15 cellular contexts compared by ENCODE assay signal in the genomic region with DNA sequence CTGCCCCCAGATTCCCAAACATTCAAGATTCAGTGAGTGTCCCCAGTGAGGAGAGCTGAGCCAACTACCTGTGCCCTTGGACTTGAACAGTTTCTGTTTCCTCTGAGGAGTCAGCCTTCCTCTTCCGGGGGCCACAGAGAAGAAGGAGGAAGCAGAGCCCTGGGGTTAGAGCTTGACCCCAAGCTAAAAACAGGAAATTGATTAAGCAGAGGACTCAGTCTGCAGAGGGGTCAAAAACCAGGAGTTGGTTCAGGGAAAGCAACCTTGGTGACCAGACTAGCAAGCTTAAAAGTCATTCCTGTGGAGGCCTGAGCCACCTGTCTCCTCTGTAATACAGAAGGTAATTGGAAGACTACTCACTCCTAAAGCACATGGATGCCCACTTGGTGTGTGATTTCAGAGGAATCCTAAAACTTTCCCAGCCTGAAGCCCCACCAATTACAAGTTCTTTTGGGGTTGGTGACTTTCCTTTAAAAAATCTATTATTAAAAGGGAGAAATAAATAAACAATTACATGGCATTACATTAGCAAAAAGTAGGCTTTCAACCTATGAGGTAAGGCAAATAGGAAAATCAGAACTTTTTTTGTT.
DNase-seq lines count a peak whose midpoint lies in the region; ATAC-seq and TF ChIP-seq lines count a peak whose summit lies in the region.
"Had no signal": no experiment of that assay in that cellular context is flagged by ENCODE, and none has a peak within 500 bp of the region (broad histone marks: within the 10 kb centered on the region; RNA-seq: fewer than 3 reads in every experiment).

No MANE protein-coding gene starts in this region.

- peaks cover 0 to 10% (median 8%) of the 10 kb centered on the region in 4 donors for H3K4me1 Mint-ChIP-seq in CD4-positive, CD25-positive, alpha-beta regulatory T cell
- H3K4me1 Mint-ChIP-seq in natural killer cell: peaks cover 16% of the 10 kb centered on the region in 2 donors

- H3K36me3 Mint-ChIP-seq in CD4-positive, CD25-positive, alpha-beta regulatory T cell: no peaks in the 10 kb centered on the region
- no peaks in the 10 kb centered on the region for H3K36me3 Mint-ChIP-seq in natural killer cell

- no peak for ATAC-seq in CD4-positive, CD25-positive, alpha-beta regulatory T cell (ENCODE audit: low read depth in 2 of 2)
- ATAC-seq in natural killer cell (no peak), HG02610 (IDR thresholded peaks at IDR 0.05; ENCODE audit: unreplicated experiment) (no peak), aorta (ENCODE audit: low FRiP score) (no peak)

- intact Hi-C loops in colonic mucosa (cut with DNase I): no loop called here
- intact Hi-C loops in natural killer cell (cut with micrococcal nuclease): no loop called here
- intact Hi-C loops in aorta (cut with DNase I): no loop called here

- peak overlapping the region in 2 of 3 donors; percentile 57 to 63 for H3K27ac Mint-ChIP-seq in CD4-positive, CD25-positive, alpha-beta regulatory T cell
- H3K27ac Mint-ChIP-seq in natural killer cell: peak overlapping the region in 1 of 2 donors; percentile 44

- no peak overlapping the region for H3K27ac ChIP-seq in CD4-positive, CD25-positive, alpha-beta regulatory T cell (ENCODE audit: insufficient read depth, low read length, poor library complexity, severe bottlenecking)
- peak overlapping the region; percentile 68 for H3K27ac ChIP-seq in colonic mucosa
- H3K27ac ChIP-seq in aorta (ENCODE audit: low read depth in 1 of 2, low read length in 2 of 2): no peak overlapping the region
- H3K27ac ChIP-seq: pancreas, RWPE1 had no signal

- peaks cover 15% of the 10 kb centered on the region for H3K27me3 Mint-ChIP-seq in CD4-positive, CD25-positive, alpha-beta regulatory T cell
- peaks cover 0 to 4% of the 10 kb centered on the region in 2 donors for H3K27me3 Mint-ChIP-seq in natural killer cell (ENCODE audit: low read depth in 2 of 2)

- no peak for TF ChIP-seq CTCF in colonic mucosa (IDR thresholded peaks at IDR 0.05)
- TF ChIP-seq CTCF in natural killer cell (IDR thresholded peaks at IDR 0.05): no peak

- H3K9me3 Mint-ChIP-seq in CD4-positive, CD25-positive, alpha-beta regulatory T cell: peaks cover 0 to under 1% (median 0%) of the 10 kb centered on the region in 7 donors
- H3K9me3 Mint-ChIP-seq in natural killer cell: no peaks in the 10 kb centered on the region

- no peaks in the 10 kb centered on the region for H3K4me1 ChIP-seq in CD4-positive, CD25-positive, alpha-beta regulatory T cell (ENCODE audit: control insufficient read depth, insufficient read depth, low read length, poor library complexity, severe bottlenecking)
- H3K4me1 ChIP-seq in colonic mucosa: peaks cover 4% of the 10 kb centered on the region
- H3K4me1 ChIP-seq in aorta (ENCODE audit: control insufficient read depth in 1 of 2, insufficient read depth in 2 of 2, low read length in 2 of 2): no peaks in the 10 kb centered on the region
- H3K4me1 ChIP-seq: pancreas had no signal

- H3K4me3 ChIP-seq in CD4-positive, CD25-positive, alpha-beta regulatory T cell (ENCODE audit: low read depth, low read length): no peak overlapping the region
- H3K4me3 ChIP-seq in colonic mucosa (no peak overlapping the region), aorta (ENCODE audit: low read length in 2 of 2) (no peak overlapping the region)
- H3K4me3 ChIP-seq: pancreas had no signal

- H3K4me3 Mint-ChIP-seq in CD4-positive, CD25-positive, alpha-beta regulatory T cell: peak overlapping the region in 1 of 4 donors; percentile 17
- H3K4me3 Mint-ChIP-seq in natural killer cell: peak overlapping the region; percentile 54

- peak in 1 of 3 donors; percentile 14 for DNase-seq in CD4-positive, CD25-positive, alpha-beta regulatory T cell
- DNase-seq in MV-4-11 (lab: John Stamatoyannopoulos, UW) (peak; percentile 73), colonic mucosa (no peak), natural killer cell (no peak), HuH-7.5 (ENCODE audit: low spot score) (no peak), aorta (no peak)
- no peak for DNase-seq in activated CD4-positive, CD25-positive, alpha-beta regulatory T cell treated with anti-CD3 and anti-CD28 coated beads, Interleukin-2, amount 50 U/mL, for 72 hours
- DNase-seq: foreskin fibroblast, NCI-H1417, NCI-H2171 treated with DMSO at 0.1 percent for 48 hours, NCI-H82, pancreas, T-helper 1 cell had no signal

- no peaks in the 10 kb centered on the region for H3K9me3 ChIP-seq in CD4-positive, CD25-positive, alpha-beta regulatory T cell (ENCODE audit: control insufficient read depth in 2 of 2, low read length in 2 of 2)
- H3K9me3 ChIP-seq in colonic mucosa (no peaks in the 10 kb centered on the region), aorta (ENCODE audit: control insufficient read depth, low read length) (no peaks in the 10 kb centered on the region)
- H3K9me3 ChIP-seq: pancreas had no signal

- H3K36me3 ChIP-seq in CD4-positive, CD25-positive, alpha-beta regulatory T cell (ENCODE audit: control insufficient read depth, insufficient read depth, low read length): no peaks in the 10 kb centered on the region
- no peaks in the 10 kb centered on the region for H3K36me3 ChIP-seq in colonic mucosa
- no peaks in the 10 kb centered on the region for H3K36me3 ChIP-seq in aorta (ENCODE audit: control insufficient read depth in 1 of 2, insufficient read depth in 2 of 2, low read length in 1 of 2)
- H3K36me3 ChIP-seq: pancreas had no signal

- H3K9ac ChIP-seq in colonic mucosa (ENCODE audit: low read depth in 2 of 2, low read length in 2 of 2): peak overlapping the region in 1 of 2 donors; percentile 52

- WGBS in aorta, 2 donors: 64 to 87% methylated on average over 1 of the region's 1 CpG

- H3K27me3 ChIP-seq in CD4-positive, CD25-positive, alpha-beta regulatory T cell (ENCODE audit: control insufficient read depth, insufficient read depth, low read length): peaks cover 10% of the 10 kb centered on the region
- H3K27me3 ChIP-seq in colonic mucosa (no peaks in the 10 kb centered on the region), aorta (ENCODE audit: control insufficient read depth in 1 of 2, insufficient read depth in 2 of 2, low read length in 1 of 2) (no peaks in the 10 kb centered on the region)
- H3K27me3 ChIP-seq: pancreas had no signal
